ENCODE assay signal across 22 cellular contexts in the genomic region with DNA sequence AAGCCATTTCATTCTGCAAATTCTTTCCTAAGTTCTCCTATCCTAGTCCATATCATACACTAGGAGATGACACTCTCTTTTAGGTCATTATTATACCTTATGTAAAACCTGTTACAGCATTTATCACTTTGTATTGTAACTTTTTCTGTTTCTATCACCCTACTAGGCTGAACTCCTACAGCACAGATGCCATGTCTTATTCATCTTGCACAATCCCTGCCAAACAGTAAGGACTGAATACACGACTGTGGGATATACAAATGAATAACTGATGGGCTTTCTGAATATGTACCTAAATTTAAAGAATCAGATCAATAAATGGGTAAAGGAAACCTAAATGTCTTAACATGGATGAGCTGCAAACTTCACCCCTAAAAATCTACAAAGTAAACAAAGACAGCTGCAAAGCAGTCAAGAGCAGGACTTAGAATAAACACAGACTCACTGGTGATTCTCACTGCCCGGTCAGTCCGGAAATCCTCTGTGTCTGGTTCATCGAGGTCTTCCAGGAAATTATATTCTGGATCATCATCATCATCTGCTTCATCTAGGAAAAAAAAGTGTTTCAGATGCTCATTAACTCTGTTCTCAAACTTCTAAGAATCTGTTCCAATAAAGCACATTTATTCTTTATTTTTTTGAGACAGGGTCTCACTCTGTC.
A peak's percentile ranks its signal among the peaks of the same experiment; 100 is the strongest.
DNase-seq lines count a peak whose midpoint lies in the region; ATAC-seq, FAIRE-seq and TF ChIP-seq lines count a peak whose summit lies in the region.
"Had no signal": no experiment of that assay in that cellular context is flagged by ENCODE, and none has a peak within 500 bp of the region (broad histone marks: within the 10 kb centered on the region; RNA-seq: fewer than 3 reads in every experiment).

No MANE protein-coding gene starts in this region.

- no peak overlapping the region for H3K4me3 ChIP-seq in upper lobe of right lung
- H3K4me3 ChIP-seq: breast epithelium, GM23338, lower lobe of right lung, transverse colon had no signal

- H3K4me1 Mint-ChIP-seq in activated CD4-positive, alpha-beta T cell treated with anti-CD3 and anti-CD28 coated beads for 36 hours: no peaks in the 10 kb centered on the region
- H3K4me1 Mint-ChIP-seq in stimulated activated effector memory CD8-positive, alpha-beta T cell treated with anti-CD3 and anti-CD28 coated beads, Interleukin-12 subunit alpha, Interleukin-12 subunit beta, amount 100 ng/mL, for 72 hours: no peaks in the 10 kb centered on the region
- H3K4me1 Mint-ChIP-seq: activated CD4-positive, alpha-beta T cell treated with anti-CD3 and anti-CD28 coated beads, Interleukin-2, amount 10 ng/mL, durations not matched to agents 7 days and 5 days; B cell; GM23338 had no signal

- no peaks in the 10 kb centered on the region for H3K9me3 Mint-ChIP-seq in activated CD4-positive, alpha-beta T cell treated with anti-CD3 and anti-CD28 coated beads for 36 hours (ENCODE audit: low read depth)
- H3K9me3 Mint-ChIP-seq in stimulated activated effector memory CD8-positive, alpha-beta T cell treated with anti-CD3 and anti-CD28 coated beads, Interleukin-12 subunit alpha, Interleukin-12 subunit beta, amount 100 ng/mL, for 72 hours: no peaks in the 10 kb centered on the region
- H3K9me3 Mint-ChIP-seq: activated CD4-positive, alpha-beta T cell treated with anti-CD3 and anti-CD28 coated beads, Interleukin-2, amount 10 ng/mL, durations not matched to agents 7 days and 5 days; GM23338; stimulated activated naive CD8-positive, alpha-beta T cell treated with anti-CD3 and anti-CD28 coated beads, Interleukin-15, Interleukin-2, amounts not matched to agents 100 ng/mL and 50 ng/mL, for 24 hours had no signal

- peaks cover 4% of the 10 kb centered on the region for H3K4me1 ChIP-seq in upper lobe of right lung
- H3K4me1 ChIP-seq: breast epithelium, lower lobe of right lung, transverse colon had no signal

- H3K27me3 ChIP-seq in upper lobe of right lung: no peaks in the 10 kb centered on the region
- H3K27me3 ChIP-seq: breast epithelium, transverse colon had no signal

- H3K27me3 Mint-ChIP-seq in activated CD4-positive, alpha-beta T cell treated with anti-CD3 and anti-CD28 coated beads for 36 hours: no peaks in the 10 kb centered on the region
- H3K27me3 Mint-ChIP-seq: activated CD4-positive, alpha-beta T cell treated with anti-CD3 and anti-CD28 coated beads, Interleukin-2, amount 10 ng/mL, durations not matched to agents 7 days and 5 days; B cell; stimulated activated naive CD8-positive, alpha-beta T cell treated with anti-CD3 and anti-CD28 coated beads, Interleukin-15, Interleukin-2, amounts not matched to agents 100 ng/mL and 50 ng/mL, for 24 hours; T-helper 17 cell had no signal

- POLR2A ChIA-PET in activated CD4-positive, alpha-beta T cell treated with anti-CD3 and anti-CD28 coated beads for 36 hours (lab: Charles Lee): no interaction called here

- peak overlapping the region; percentile 9 for H3K27ac Mint-ChIP-seq in activated CD4-positive, alpha-beta T cell treated with anti-CD3 and anti-CD28 coated beads for 36 hours
- peak overlapping the region; percentile 10 for H3K27ac Mint-ChIP-seq in stimulated activated effector memory CD8-positive, alpha-beta T cell treated with anti-CD3 and anti-CD28 coated beads, Interleukin-12 subunit alpha, Interleukin-12 subunit beta, amount 100 ng/mL, for 72 hours
- H3K27ac Mint-ChIP-seq: activated CD4-positive, alpha-beta T cell treated with anti-CD3 and anti-CD28 coated beads, Interleukin-2, amount 10 ng/mL, durations not matched to agents 7 days and 5 days; B cell; GM23338; stimulated activated naive CD8-positive, alpha-beta T cell treated with anti-CD3 and anti-CD28 coated beads, Interleukin-15, Interleukin-2, amounts not matched to agents 100 ng/mL and 50 ng/mL, for 24 hours had no signal

- peaks cover 93% of the 10 kb centered on the region for H3K36me3 ChIP-seq in upper lobe of right lung

- FAIRE-seq in HTR-8/SVneo (lab: Jason Lieb, UNC): no peak
- FAIRE-seq: RCC 7860 had no signal

- no peak overlapping the region for H3K27ac ChIP-seq in upper lobe of right lung
- H3K27ac ChIP-seq: breast epithelium, lower lobe of right lung had no signal

- CTCF ChIA-PET in activated CD4-positive, alpha-beta T cell treated with anti-CD3 and anti-CD28 coated beads for 36 hours (lab: Charles Lee): interaction anchor here (0.8 kb wide), 1 partner anchor 9 kb away, joined by 3 read pairs; no protein-coding TSS in a partner anchor

- intact Hi-C loops in activated CD4-positive, alpha-beta T cell treated with anti-CD3 and anti-CD28 coated beads for 36 hours (cut with DNase I, micrococcal nuclease): no loop called here
- intact Hi-C loops in upper lobe of right lung (cut with DNase I): no loop called here

- no peak overlapping the region for H3K4me3 Mint-ChIP-seq in activated CD4-positive, alpha-beta T cell treated with anti-CD3 and anti-CD28 coated beads for 36 hours
- no peak overlapping the region for H3K4me3 Mint-ChIP-seq in stimulated activated effector memory CD8-positive, alpha-beta T cell treated with anti-CD3 and anti-CD28 coated beads, Interleukin-12 subunit alpha, Interleukin-12 subunit beta, amount 100 ng/mL, for 72 hours
- H3K4me3 Mint-ChIP-seq: activated CD4-positive, alpha-beta T cell treated with anti-CD3 and anti-CD28 coated beads, Interleukin-2, amount 10 ng/mL, durations not matched to agents 7 days and 5 days; B cell; GM23338; stimulated activated naive CD8-positive, alpha-beta T cell treated with anti-CD3 and anti-CD28 coated beads, Interleukin-15, Interleukin-2, amounts not matched to agents 100 ng/mL and 50 ng/mL, for 24 hours; T-helper 17 cell had no signal

- no peaks in the 10 kb centered on the region for H3K9me3 ChIP-seq in upper lobe of right lung
- H3K9me3 ChIP-seq: breast epithelium, lower lobe of right lung, transverse colon had no signal

- ATAC-seq in activated CD4-positive, alpha-beta T cell treated with anti-CD3 and anti-CD28 coated beads for 36 hours: no peak
- ATAC-seq in stimulated activated effector memory CD8-positive, alpha-beta T cell treated with anti-CD3 and anti-CD28 coated beads, Interleukin-12 subunit alpha, Interleukin-12 subunit beta, amount 100 ng/mL, for 72 hours: no peak
- no peak for ATAC-seq in upper lobe of right lung
- ATAC-seq: GM23338, lower lobe of right lung, T-helper 17 cell had no signal

- no peak for TF ChIP-seq CTCF in upper lobe of right lung (IDR thresholded peaks at IDR 0.05)

- peaks cover 18% of the 10 kb centered on the region for H3K36me3 Mint-ChIP-seq in activated CD4-positive, alpha-beta T cell treated with anti-CD3 and anti-CD28 coated beads for 36 hours (ENCODE audit: low read depth)
- H3K36me3 Mint-ChIP-seq in stimulated activated effector memory CD8-positive, alpha-beta T cell treated with anti-CD3 and anti-CD28 coated beads, Interleukin-12 subunit alpha, Interleukin-12 subunit beta, amount 100 ng/mL, for 72 hours: peaks cover 98% of the 10 kb centered on the region

- no peak for DNase-seq in activated CD4-positive, alpha-beta T cell treated with anti-CD3 and anti-CD28 coated beads for 36 hours
- no peak for DNase-seq in activated CD4-positive, alpha-beta T cell treated with anti-CD3 and anti-CD28 coated beads for 4 hours
- DNase-seq in SHP77 (lab: John Stamatoyannopoulos, UW) (peak; percentile 52 to 56), fibroblast of peridontal ligament (ENCODE audit: extremely low read depth) (peak; percentile 27), upper lobe of right lung (no peak), HTR-8/SVneo (ENCODE audit: insufficient read length, low spot score) (no peak)
- no peak for DNase-seq in stimulated activated effector memory CD8-positive, alpha-beta T cell treated with anti-CD3 and anti-CD28 coated beads, Interleukin-12 subunit alpha, Interleukin-12 subunit beta, amount 100 ng/mL, for 72 hours (ENCODE audit: low spot score in 2 of 2)
- no peak for DNase-seq in effector CD4-positive, alpha-beta T cell
- DNase-seq: activated CD4-positive, alpha-beta T cell treated with anti-CD3 and anti-CD28 coated beads, Interleukin-2, amount 10 ng/mL, durations not matched to agents 7 days and 5 days; hypothalamus; islet precursor cell; lower lobe of right lung; NCI-H2081; NCI-H446 treated with DMSO at 0.1 percent for 48 hours; stimulated activated CD4-positive, alpha-beta T cell treated with anti-CD3 and anti-CD28 coated beads, Interleukin-2, amount 100 ng/mL, for 48 hours; T-helper 17 cell; transverse colon had no signal

Comparison
In these comparisons a context has a peak if more than half of its experiments do, and no peak if none do; other contexts are left out.
1. DNase-seq: peak in SHP77 (2 of 2) and fibroblast of peridontal ligament (single experiment); none in activated CD4-positive, alpha-beta T cell treated with anti-CD3 and anti-CD28 coated beads for 36 hours (single experiment), activated CD4-positive, alpha-beta T cell treated with anti-CD3 and anti-CD28 coated beads for 4 hours (0 of 2), stimulated activated effector memory CD8-positive, alpha-beta T cell treated with anti-CD3 and anti-CD28 coated beads, Interleukin-12 subunit alpha, Interleukin-12 subunit beta, amount 100 ng/mL, for 72 hours (0 of 2), upper lobe of right lung (single experiment), HTR-8/SVneo (single experiment) and effector CD4-positive, alpha-beta T cell (single experiment).